9 cellular contexts compared by ENCODE assay signal in the genomic region with DNA sequence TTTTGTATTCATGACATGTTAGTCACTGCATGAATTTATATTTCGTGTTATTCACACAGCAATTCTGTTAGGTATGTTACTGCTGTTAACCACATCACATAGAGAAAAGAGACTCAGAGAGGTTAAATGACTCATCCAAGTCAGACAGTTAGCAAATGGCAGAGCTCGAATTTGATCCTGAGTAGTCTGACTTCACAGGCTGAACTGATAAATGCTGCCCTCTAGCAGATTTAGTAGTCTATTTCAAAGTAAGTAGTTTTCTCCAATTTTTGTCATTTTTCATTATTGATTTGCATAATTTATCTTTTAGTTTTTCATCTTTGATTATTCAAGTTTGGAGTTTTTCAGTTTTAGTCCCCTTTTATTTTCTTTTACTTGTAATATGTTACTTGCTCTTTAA. TPM values are rescaled to one million over a fixed set of nuclear protein-coding genes. Genes with fewer than 3 reads are reported as not detected.
DNase-seq lines count a peak whose midpoint lies in the region; ATAC-seq, FAIRE-seq and TF ChIP-seq lines count a peak whose summit lies in the region.
"Had no signal": no experiment of that assay in that cellular context is flagged by ENCODE, and none has a peak within 500 bp of the region (broad histone marks: within the 10 kb centered on the region; RNA-seq: fewer than 3 reads in every experiment).

No MANE protein-coding gene starts in this region.

- H4K5ac ChIP-seq in IMR-90 (ENCODE audit: low read depth, low read length), result no peak overlapping the region

- H3K4me3 ChIP-seq in IMR-90 (ENCODE audit: insufficient read depth, low read depth, low read length) (no peak overlapping the region), esophagus muscularis mucosa (no peak overlapping the region)
- H3K4me3 ChIP-seq: SK-N-MC had no signal

- H3K9ac ChIP-seq in IMR-90 (ENCODE audit: low read depth, low read length), result no peak overlapping the region

- no peak overlapping the region for H2BK20ac ChIP-seq in IMR-90 (ENCODE audit: low read depth, low read length)

- TF ChIP-seq CTCF in IMR-90 (conservative IDR thresholded peaks at IDR 0.05; ENCODE audit: low read depth, low read length) (peak; percentile 36), esophagus muscularis mucosa (IDR thresholded peaks at IDR 0.05) (no peak)

- H3K4ac ChIP-seq in IMR-90 (ENCODE audit: low read depth, low read length), result no peak overlapping the region

- H2BK5ac ChIP-seq in IMR-90 (ENCODE audit: low read depth, low read length, poor library complexity, severe bottlenecking), result no peak overlapping the region

- H4K20me1 ChIP-seq in IMR-90 (ENCODE audit: insufficient read depth, low read length), result no peaks in the 10 kb centered on the region; the same call in 1 of the 2 replicates

- in situ Hi-C loops in IMR-90 (cut with MboI; ENCODE audit: low sequenced_read_pairs), result no loop called here

- no peak overlapping the region for H3K18ac ChIP-seq in IMR-90 (ENCODE audit: low read depth, low read length)

- no peak for TF ChIP-seq POLR2A in IMR-90 (IDR thresholded peaks at IDR 0.05; ENCODE audit: low read depth, low read length)
- TF ChIP-seq POLR2A in esophagus muscularis mucosa (IDR thresholded peaks at IDR 0.05; ENCODE audit: low read depth), result no peak

- no peaks in the 10 kb centered on the region for H3K79me1 ChIP-seq in IMR-90 (ENCODE audit: low read depth in 1 of 2, low read length in 2 of 2)

- no peak for TF ChIP-seq EP300 in esophagus muscularis mucosa (IDR thresholded peaks at IDR 0.05)

- H3K27ac ChIP-seq in IMR-90 (ENCODE audit: insufficient read depth, low read length) (no peak overlapping the region), esophagus muscularis mucosa (replicated peaks in 1 of 4) (no peak overlapping the region)
- H3K27ac ChIP-seq: SK-N-MC had no signal

- H4K8ac ChIP-seq in IMR-90 (ENCODE audit: low read depth in 2 of 2, low read length in 2 of 2), result no peak overlapping the region

- H2BK15ac ChIP-seq in IMR-90 (ENCODE audit: low read depth, low read length), result no peak overlapping the region

- H2BK120ac ChIP-seq in IMR-90 (ENCODE audit: low read depth, low read length), result no peak overlapping the region

- no peak overlapping the region for H3K4me2 ChIP-seq in IMR-90 (ENCODE audit: low read depth, low read length)

- peak; percentile 18; the same call in 1 of the 2 replicates for TF ChIP-seq RAD21 in IMR-90 (IDR thresholded peaks at IDR 0.05; ENCODE audit: low read length)

- H3K14ac ChIP-seq in IMR-90 (replicated peaks; ENCODE audit: low read depth, low read length), result no peak overlapping the region

- H3K4me3 Mint-ChIP-seq in T-helper 17 cell, result no peak overlapping the region

- peak; percentile 64 for DNase-seq in GM04503 (ENCODE audit: low read depth)
- peak; percentile 84 for DNase-seq in H4 (ENCODE audit: low spot score)
- peak; percentile 90 for DNase-seq in IMR-90
- DNase-seq in T-helper 17 cell, result peak in 1 of 3 donors; percentile 5
- DNase-seq in fibroblast of the conjunctiva (ENCODE audit: low read depth), result peak; percentile 46
- peak; percentile 60 for DNase-seq in urothelium cell line (ENCODE audit: low spot score)
- no peak for DNase-seq in esophagus muscularis mucosa (ENCODE audit: extremely low spot score)

- H2AK9ac ChIP-seq in IMR-90 (replicated peaks; ENCODE audit: low read depth, low read length, poor library complexity), result no peak overlapping the region

- FAIRE-seq in A204.1 (lab: Jason Lieb, UNC), result peak; percentile 83
- FAIRE-seq in urothelium cell line (lab: Jason Lieb, UNC), result no peak

- intact Hi-C loops in IMR-90 (cut with micrococcal nuclease), result no loop called here
- intact Hi-C loops in esophagus muscularis mucosa (cut with DNase I), result no loop called here

- H3K4me1 ChIP-seq in IMR-90 (ENCODE audit: control insufficient read depth, insufficient read depth, low read length) (peaks cover 2% of the 10 kb centered on the region), esophagus muscularis mucosa (no peaks in the 10 kb centered on the region)

- no TSS peak for BruUV-seq in IMR-90 (replicated peaks; lab: Mats Ljungman, UMichigan)

- no peaks in the 10 kb centered on the region for H3K9me3 ChIP-seq in IMR-90 (ENCODE audit: control insufficient read depth, insufficient read depth, low read length)
- H3K9me3 ChIP-seq in T-helper 17 cell (ENCODE audit: control insufficient read depth, low read length, poor library complexity, severe bottlenecking), result no peaks in the 10 kb centered on the region
- H3K9me3 ChIP-seq in esophagus muscularis mucosa, result no peaks in the 10 kb centered on the region

- no peak overlapping the region for H4K91ac ChIP-seq in IMR-90 (ENCODE audit: insufficient read depth, low read depth, low read length)

- H3K27me3 ChIP-seq in IMR-90 (ENCODE audit: control insufficient read depth, insufficient read depth, low read length), result no peaks in the 10 kb centered on the region
- no peaks in the 10 kb centered on the region for H3K27me3 ChIP-seq in esophagus muscularis mucosa

- no peak overlapping the region for H2AK5ac ChIP-seq in IMR-90 (ENCODE audit: low read depth, low read length)

- H3K36me3 ChIP-seq in IMR-90 (ENCODE audit: control insufficient read depth, insufficient read depth, low read length), result no peaks in the 10 kb centered on the region
- peaks cover 0 to 8% (median 0%) of the 10 kb centered on the region in 4 donors for H3K36me3 ChIP-seq in esophagus muscularis mucosa

- no peak overlapping the region for H3K56ac ChIP-seq in IMR-90 (ENCODE audit: extremely low read depth, insufficient read depth, low read length)

- CTCF ChIA-PET in IMR-90 (lab: Yijun Ruan, JAX), result interaction anchor here (0.6 to 1.0 kb wide), 2 partner anchors 83 to 852 kb away, joined by 3 read pairs; no protein-coding TSS in a partner anchor

- H2AFZ ChIP-seq in IMR-90 (replicated peaks; ENCODE audit: low read length, poor library complexity), result no peak overlapping the region

- peaks cover 3% of the 10 kb centered on the region for H3K4me1 Mint-ChIP-seq in T-helper 17 cell

- POLR2A ChIA-PET in IMR-90 (lab: Charles Lee; ENCODE audit: unreplicated experiment), result no interaction called here

- no peaks in the 10 kb centered on the region for H3K9me1 ChIP-seq in IMR-90 (ENCODE audit: insufficient read depth, low read length)

- peak overlapping the region; percentile 27 for H3K27ac Mint-ChIP-seq in T-helper 17 cell

- no CpG with 5 or more reads among the region's 2 CpGs for WGBS in IMR-90 (ENCODE audit: extremely low coverage in 2 of 2, insufficient read length in 1 of 2), 2 experiments
- WGBS in esophagus muscularis mucosa, result 59% methylated on average over 2 of the region's 2 CpGs

- dilution Hi-C loops in IMR-90 (cut with HindIII; ENCODE audit: low sequenced_read_pairs, unreplicated experiment), result no loop called here

- no peaks in the 10 kb centered on the region for H3K27me3 Mint-ChIP-seq in T-helper 17 cell

- peak; percentile 86 for ATAC-seq in IMR-90 (ENCODE audit: low read depth)
- ATAC-seq in T-helper 17 cell, result peak; percentile 100

- no peak overlapping the region for H3K23ac ChIP-seq in IMR-90 (ENCODE audit: low read depth, low read length)

- H3K36me3 Mint-ChIP-seq in T-helper 17 cell (ENCODE audit: low read depth), result no peaks in the 10 kb centered on the region

TF ChIP-seq in IMR-90, 13 proteins besides CTCF, POLR2A, EP300 and RAD21:
- TF ChIP-seq FOS (IDR thresholded peaks at IDR 0.05; ENCODE audit: low read depth, low read length) (peak; percentile 73), MAFK (IDR thresholded peaks at IDR 0.05; ENCODE audit: low read depth, low read length) (no peak), CEBPB (IDR thresholded peaks at IDR 0.05; ENCODE audit: low read depth, low read length) (no peak), RCOR1 (IDR thresholded peaks at IDR 0.05; ENCODE audit: insufficient replicate concordance, low read length) (no peak)

RNA-seq across cellular contexts. Expression of gene WDR7, which starts 58.3 kb away (rescaled TPM):
- 4.5 and 8.4 TPM in 2 replicates for total RNA-seq in H4 (2014; rRNA removed; shearing (Covaris generic))
- total RNA-seq in IMR-90 (2012; rRNA removed), result 18.6 and 23.3 TPM in 2 replicates
- polyA plus RNA-seq in IMR-90 (2012; rRNA removed), result 3.7 and 8.2 TPM in 2 replicates
- polyA plus RNA-seq in IMR-90 (2012; cell fraction: cytosol; rRNA removed), result 1.4 and 1.9 TPM in 2 replicates
- polyA plus RNA-seq in IMR-90 (2012; cell fraction: nucleus; rRNA removed; ENCODE audit: low replicate concordance), result 2.3 and 3.7 TPM in 2 replicates
- 10 to 100 TPM; 47.0 to 62.2 TPM for total RNA-seq in T-helper 17 cell
- total RNA-seq in esophagus muscularis mucosa, result 10 to 100 TPM; 23.1 to 48.6 (median 30.3) TPM
